Comparison of ENCODE assay signal across 1 cellular context in the genomic region with DNA sequence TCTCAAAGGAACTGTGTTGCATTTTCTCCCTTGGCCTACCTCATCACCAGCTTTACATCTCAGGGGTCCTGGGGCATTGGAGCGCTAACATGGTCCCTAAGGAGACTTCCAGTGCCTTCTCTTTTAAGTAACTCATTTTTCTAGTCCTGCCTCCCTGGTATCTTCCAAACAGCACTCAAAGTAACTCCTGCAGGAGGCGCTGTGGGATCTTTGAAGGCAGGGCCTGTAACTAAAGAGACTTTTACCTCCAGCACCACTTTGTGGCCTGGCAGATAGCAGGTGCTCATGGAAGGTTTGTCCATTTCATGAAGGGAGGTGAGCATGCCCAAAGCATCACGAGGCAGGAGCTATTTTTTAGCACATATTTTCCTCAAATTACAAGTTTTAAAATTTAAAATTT.
TF ChIP-seq lines count a peak whose summit lies in the region.

No MANE protein-coding gene starts in this region.

TF ChIP-seq in K562, 482 proteins besides CTCF, POLR2A, EP300 and RAD21 (continued from another document):
- TF ChIP-seq, protein P1, sequence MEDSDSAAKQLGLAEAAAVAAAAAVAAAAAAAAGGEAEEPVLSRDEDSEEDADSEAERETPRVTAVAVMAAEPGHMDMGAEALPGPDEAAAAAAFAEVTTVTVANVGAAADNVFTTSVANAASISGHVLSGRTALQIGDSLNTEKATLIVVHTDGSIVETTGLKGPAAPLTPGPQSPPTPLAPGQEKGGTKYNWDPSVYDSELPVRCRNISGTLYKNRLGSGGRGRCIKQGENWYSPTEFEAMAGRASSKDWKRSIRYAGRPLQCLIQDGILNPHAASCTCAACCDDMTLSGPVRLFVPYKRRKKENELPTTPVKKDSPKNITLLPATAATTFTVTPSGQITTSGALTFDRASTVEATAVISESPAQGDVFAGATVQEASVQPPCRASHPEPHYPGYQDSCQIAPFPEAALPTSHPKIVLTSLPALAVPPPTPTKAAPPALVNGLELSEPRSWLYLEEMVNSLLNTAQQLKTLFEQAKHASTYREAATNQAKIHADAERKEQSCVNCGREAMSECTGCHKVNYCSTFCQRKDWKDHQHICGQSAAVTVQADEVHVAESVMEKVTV (CRISPR knock-in tag; IDR thresholded peaks at IDR 0.05): peak; percentile 61; the same call in 1 of the 2 replicates
- TF ChIP-seq ZNF431 (CRISPR knock-in tag; IDR thresholded peaks at IDR 0.05) (no peak), PHB (CRISPR knock-in tag; IDR thresholded peaks at IDR 0.05) (no peak), ZNF140 (CRISPR knock-in tag; IDR thresholded peaks at IDR 0.05) (no peak), ZBTB11 (CRISPR knock-in tag; IDR thresholded peaks at IDR 0.05) (no peak), TCF7 (IDR thresholded peaks at IDR 0.05; ENCODE audit: borderline replicate concordance) (no peak), BRF1 (IDR thresholded peaks at IDR 0.05; ENCODE audit: borderline replicate concordance, extremely low read depth, insufficient read length) (no peak), KAT8 (IDR thresholded peaks at IDR 0.05; ENCODE audit: low read depth) (no peak), SMARCA5 (IDR thresholded peaks at IDR 0.05) (no peak), PRMT5 (CRISPR knock-in tag; IDR thresholded peaks at IDR 0.05) (no peak), CREM (IDR thresholded peaks at IDR 0.05; ENCODE audit: low read depth) (no peak), MYNN (IDR thresholded peaks at IDR 0.05) (0 out of 2 replicates have a peak, but pooled peaks have one; percentile 52), MYNN (CRISPR knock-in tag; IDR thresholded peaks at IDR 0.05) (no peak), ERF (CRISPR knock-in tag; IDR thresholded peaks at IDR 0.05) (no peak), ILK (tag; IDR thresholded peaks at IDR 0.05; ENCODE audit: borderline replicate concordance, low read depth) (no peak), TSC22D4 (tag; IDR thresholded peaks at IDR 0.05) (no peak), ZNF717 (CRISPR knock-in tag; IDR thresholded peaks at IDR 0.05) (no peak), PKNOX1 (IDR thresholded peaks at IDR 0.05) (no peak), CC2D1A (IDR thresholded peaks at IDR 0.05) (0 out of 2 replicates have a peak, but pooled peaks have one; percentile 60)
- TF ChIP-seq, protein P2, sequence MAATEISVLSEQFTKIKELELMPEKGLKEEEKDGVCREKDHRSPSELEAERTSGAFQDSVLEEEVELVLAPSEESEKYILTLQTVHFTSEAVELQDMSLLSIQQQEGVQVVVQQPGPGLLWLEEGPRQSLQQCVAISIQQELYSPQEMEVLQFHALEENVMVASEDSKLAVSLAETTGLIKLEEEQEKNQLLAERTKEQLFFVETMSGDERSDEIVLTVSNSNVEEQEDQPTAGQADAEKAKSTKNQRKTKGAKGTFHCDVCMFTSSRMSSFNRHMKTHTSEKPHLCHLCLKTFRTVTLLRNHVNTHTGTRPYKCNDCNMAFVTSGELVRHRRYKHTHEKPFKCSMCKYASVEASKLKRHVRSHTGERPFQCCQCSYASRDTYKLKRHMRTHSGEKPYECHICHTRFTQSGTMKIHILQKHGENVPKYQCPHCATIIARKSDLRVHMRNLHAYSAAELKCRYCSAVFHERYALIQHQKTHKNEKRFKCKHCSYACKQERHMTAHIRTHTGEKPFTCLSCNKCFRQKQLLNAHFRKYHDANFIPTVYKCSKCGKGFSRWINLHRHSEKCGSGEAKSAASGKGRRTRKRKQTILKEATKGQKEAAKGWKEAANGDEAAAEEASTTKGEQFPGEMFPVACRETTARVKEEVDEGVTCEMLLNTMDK (IDR thresholded peaks at IDR 0.05; ENCODE audit: borderline replicate concordance, insufficient read depth, low read depth, low read length, poor library complexity, severe bottlenecking): peak; percentile 43
TF ChIP-seq in K562: peak in this region for 8.
